ENCODE assay signal across 21 cellular contexts in the genomic region with DNA sequence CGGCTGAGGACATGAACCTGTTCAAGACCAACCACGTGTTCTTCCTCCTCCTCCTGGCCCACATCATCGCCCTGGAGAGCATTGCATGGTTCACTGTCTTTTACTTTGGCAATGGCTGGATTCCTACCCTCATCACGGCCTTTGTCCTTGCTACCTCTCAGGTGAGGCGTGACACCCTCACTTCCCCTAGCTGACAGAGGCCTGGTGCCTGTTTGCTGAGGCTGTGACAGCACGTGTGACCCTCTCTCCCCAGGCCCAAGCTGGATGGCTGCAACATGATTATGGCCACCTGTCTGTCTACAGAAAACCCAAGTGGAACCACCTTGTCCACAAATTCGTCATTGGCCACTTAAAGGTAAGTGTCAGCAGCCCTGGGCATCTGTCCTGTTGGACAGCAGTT. TPM values are rescaled to one million over a fixed set of nuclear protein-coding genes. Genes with fewer than 3 reads are reported as not detected.
DNase-seq lines count a peak whose midpoint lies in the region; ATAC-seq, FAIRE-seq and TF ChIP-seq lines count a peak whose summit lies in the region.
"Had no signal": no experiment of that assay in that cellular context is flagged by ENCODE, and none has a peak within 500 bp of the region (broad histone marks: within the 10 kb centered on the region; RNA-seq: fewer than 3 reads in every experiment).

No MANE protein-coding gene starts in this region.

- FAIRE-seq in small intestine (lab: Jason Lieb, UNC): no peak
- FAIRE-seq: A549, D721Med, GM12892 had no signal

- H3K4me3 Mint-ChIP-seq in endothelial cell (ENCODE audit: unreplicated experiment): peak overlapping the region; percentile 71
- H3K4me3 Mint-ChIP-seq: CD8-positive, alpha-beta T cell; GM23338; IgD-negative memory B cell had no signal

- no peak overlapping the region for H3K27ac Mint-ChIP-seq in endothelial cell (ENCODE audit: unreplicated experiment)
- H3K27ac Mint-ChIP-seq: CD8-positive, alpha-beta T cell; GM23338; IgD-negative memory B cell had no signal

- no peak overlapping the region for H3K18ac ChIP-seq in IMR-90 (ENCODE audit: low read depth, low read length)
- H3K18ac ChIP-seq in neuronal stem cell (ENCODE audit: low read length): no peak overlapping the region

- H4K8ac ChIP-seq in IMR-90 (ENCODE audit: low read depth in 2 of 2, low read length in 2 of 2): no peak overlapping the region
- no peak overlapping the region for H4K8ac ChIP-seq in neuronal stem cell (ENCODE audit: low read depth, low read length)

- H3K14ac ChIP-seq in IMR-90 (replicated peaks; ENCODE audit: low read depth, low read length) (no peak overlapping the region), neuronal stem cell (ENCODE audit: low read length) (no peak overlapping the region)

- TF ChIP-seq CTCF in DND-41 (IDR thresholded peaks at IDR 0.05; ENCODE audit: borderline replicate concordance, extremely low read depth, low read length, poor library complexity, severe bottlenecking) (no peak), IMR-90 (conservative IDR thresholded peaks at IDR 0.05; ENCODE audit: low read depth, low read length) (no peak), endothelial cell (IDR thresholded peaks at IDR 0.05; ENCODE audit: unreplicated experiment) (no peak), upper lobe of left lung (IDR thresholded peaks at IDR 0.05) (no peak)

- no peak overlapping the region for H3K56ac ChIP-seq in IMR-90 (ENCODE audit: extremely low read depth, insufficient read depth, low read length)

- no peak overlapping the region for H4K91ac ChIP-seq in IMR-90 (ENCODE audit: insufficient read depth, low read depth, low read length)
- no peak overlapping the region for H4K91ac ChIP-seq in neuronal stem cell (ENCODE audit: low read depth, low read length, poor library complexity)

- H2AK9ac ChIP-seq in IMR-90 (replicated peaks; ENCODE audit: low read depth, low read length, poor library complexity): no peak overlapping the region

- H3K9ac ChIP-seq in DND-41 (ENCODE audit: low read depth, low read length): no peak overlapping the region
- no peak overlapping the region for H3K9ac ChIP-seq in IMR-90 (ENCODE audit: low read depth, low read length)
- no peak overlapping the region for H3K9ac ChIP-seq in neuronal stem cell (ENCODE audit: low read depth, low read length, poor library complexity)

- peaks cover 0 to 27% of the 10 kb centered on the region in 2 experiments; a peak in 2 of 4 replicates for H3K79me1 ChIP-seq in IMR-90 (ENCODE audit: low read depth in 1 of 2, low read length in 2 of 2)
- peaks cover 36% of the 10 kb centered on the region for H3K79me1 ChIP-seq in neuronal stem cell (ENCODE audit: low read depth, low read length)

- no peak for ATAC-seq in DND-41 (ENCODE audit: insufficient read depth, low read depth)
- ATAC-seq in IMR-90 (ENCODE audit: low read depth): no peak
- no peak for ATAC-seq in GM21723 (IDR thresholded peaks at IDR 0.05; ENCODE audit: unreplicated experiment)
- ATAC-seq in upper lobe of left lung (ENCODE audit: low FRiP score in 2 of 2): no peak
- ATAC-seq: A549; CD8-positive, alpha-beta T cell; GM23338 had no signal

- CTCF ChIA-PET in IMR-90 (lab: Yijun Ruan, JAX): no interaction called here

- H3K27me3 ChIP-seq in DND-41 (ENCODE audit: insufficient read depth, low read length, poor library complexity) (no peaks in the 10 kb centered on the region), IMR-90 (ENCODE audit: control insufficient read depth, insufficient read depth, low read length) (no peaks in the 10 kb centered on the region), neuronal stem cell (ENCODE audit: control insufficient read depth in 3 of 3, insufficient read depth in 3 of 3, low read depth in 1 of 3, low read length in 3 of 3) (no peaks in the 10 kb centered on the region), small intestine (ENCODE audit: control insufficient read depth in 2 of 2, insufficient read depth in 2 of 2, low read length in 2 of 2) (no peaks in the 10 kb centered on the region), upper lobe of left lung (no peaks in the 10 kb centered on the region)
- H3K27me3 ChIP-seq: BE2C had no signal

- peaks cover 67% of the 10 kb centered on the region for H3K79me2 ChIP-seq in DND-41 (ENCODE audit: insufficient read depth, low read length)

- no peak for DNase-seq in DND-41
- DNase-seq in IMR-90: no peak
- DNase-seq in endothelial cell (ENCODE audit: low spot score): no peak
- no peak for DNase-seq in neuronal stem cell (ENCODE audit: low spot score)
- no peak for DNase-seq in small intestine
- no peak for DNase-seq in upper lobe of left lung
- DNase-seq: BE2C; CD8-positive, alpha-beta T cell; COR-L47; DMS153; DMS79 treated with DMSO at 0.1 percent for 48 hours; GDM1; H7 had no signal

- no peak overlapping the region for H3K23ac ChIP-seq in IMR-90 (ENCODE audit: low read depth, low read length)
- peak overlapping the region; percentile 1 for H3K23ac ChIP-seq in neuronal stem cell (ENCODE audit: low read depth, low read length, poor library complexity)

- H3K27ac ChIP-seq in DND-41 (ENCODE audit: low read length) (0 out of 2 replicates have a peak overlapping the region, but pooled peaks have one; percentile 6), IMR-90 (ENCODE audit: insufficient read depth, low read length) (no peak overlapping the region), neuronal stem cell (replicated peaks; ENCODE audit: low read length) (no peak overlapping the region), small intestine (ENCODE audit: low read depth in 1 of 2, low read length in 1 of 2) (no peak overlapping the region), upper lobe of left lung (no peak overlapping the region)
- H3K27ac ChIP-seq: A549, C4-2B had no signal

- H4K5ac ChIP-seq in IMR-90 (ENCODE audit: low read depth, low read length): no peak overlapping the region

- no peak for TF ChIP-seq EP300 in upper lobe of left lung (IDR thresholded peaks at IDR 0.05)

- BruUV-seq in IMR-90 (replicated peaks; lab: Mats Ljungman, UMichigan): no TSS peak

- H3K36me3 ChIP-seq in DND-41 (ENCODE audit: insufficient read depth, low read length) (peaks cover 94% of the 10 kb centered on the region), IMR-90 (ENCODE audit: control insufficient read depth, insufficient read depth, low read length) (peaks cover 48% of the 10 kb centered on the region), neuronal stem cell (replicated peaks in 1 of 2; ENCODE audit: control insufficient read depth in 2 of 2, insufficient read depth in 2 of 2, low read length in 2 of 2) (peaks cover 63 to 100% of the 10 kb centered on the region in 2 donors), small intestine (ENCODE audit: control insufficient read depth in 2 of 2, insufficient read depth in 2 of 2, low read length in 2 of 2) (peaks cover 0 to 2% of the 10 kb centered on the region in 2 donors), upper lobe of left lung (peaks cover 0 to 50% (median 30%) of the 10 kb centered on the region in 4 donors)

- H3K4me1 ChIP-seq in DND-41 (ENCODE audit: insufficient read depth, low read length): peaks cover 10% of the 10 kb centered on the region
- H3K4me1 ChIP-seq in IMR-90 (ENCODE audit: control insufficient read depth, insufficient read depth, low read length): no peaks in the 10 kb centered on the region
- no peaks in the 10 kb centered on the region for H3K4me1 ChIP-seq in neuronal stem cell (ENCODE audit: control insufficient read depth in 2 of 2, insufficient read depth in 1 of 2, low read depth in 1 of 2, low read length in 2 of 2)
- no peaks in the 10 kb centered on the region for H3K4me1 ChIP-seq in small intestine (ENCODE audit: control insufficient read depth in 2 of 2, insufficient read depth in 1 of 2, low read depth in 1 of 2, low read length in 1 of 2)
- H3K4me1 ChIP-seq in upper lobe of left lung: peaks cover 0 to 3% (median 3%) of the 10 kb centered on the region in 4 donors
- H3K4me1 ChIP-seq: BE2C had no signal

- POLR2A ChIA-PET in IMR-90 (lab: Charles Lee; ENCODE audit: unreplicated experiment): no interaction called here

- TF ChIP-seq POLR2A in IMR-90 (IDR thresholded peaks at IDR 0.05; ENCODE audit: low read depth, low read length) (no peak), upper lobe of left lung (IDR thresholded peaks at IDR 0.05) (no peak)

- in situ Hi-C loops in IMR-90 (cut with MboI; ENCODE audit: low sequenced_read_pairs): no loop called here

- H3K4ac ChIP-seq in IMR-90 (ENCODE audit: low read depth, low read length) (no peak overlapping the region), neuronal stem cell (ENCODE audit: low read length) (no peak overlapping the region)

- dilution Hi-C loops in IMR-90 (cut with HindIII; ENCODE audit: low sequenced_read_pairs, unreplicated experiment): no loop called here

- no peak overlapping the region for H2BK120ac ChIP-seq in IMR-90 (ENCODE audit: low read depth, low read length)
- H2BK120ac ChIP-seq in neuronal stem cell (ENCODE audit: low read depth, low read length): no peak overlapping the region

- H2BK15ac ChIP-seq in IMR-90 (ENCODE audit: low read depth, low read length) (no peak overlapping the region), neuronal stem cell (ENCODE audit: low read length) (no peak overlapping the region)

- no peak overlapping the region for H2BK12ac ChIP-seq in neuronal stem cell (ENCODE audit: low read length)

- no peak for TF ChIP-seq RAD21 in IMR-90 (IDR thresholded peaks at IDR 0.05; ENCODE audit: low read length)

- peaks cover 24% of the 10 kb centered on the region for H3K4me1 Mint-ChIP-seq in endothelial cell (ENCODE audit: unreplicated experiment)

- H3K9me1 ChIP-seq in IMR-90 (ENCODE audit: insufficient read depth, low read length): peaks cover 10% of the 10 kb centered on the region; the same call in 1 of the 2 replicates

- no peak overlapping the region for H2BK5ac ChIP-seq in IMR-90 (ENCODE audit: low read depth, low read length, poor library complexity, severe bottlenecking)
- H2BK5ac ChIP-seq in neuronal stem cell (ENCODE audit: low read length): no peak overlapping the region

- H4K20me1 ChIP-seq in DND-41 (ENCODE audit: insufficient read depth, low read length) (peaks cover 51% of the 10 kb centered on the region), IMR-90 (ENCODE audit: insufficient read depth, low read length) (peaks cover 15% of the 10 kb centered on the region; the same call in 1 of the 2 replicates)

- H2AFZ ChIP-seq in DND-41 (ENCODE audit: low read depth, low read length) (no peak overlapping the region), IMR-90 (replicated peaks; ENCODE audit: low read length, poor library complexity) (peak overlapping the region; percentile 49), neuronal stem cell (ENCODE audit: low read length) (no peak overlapping the region)
- H2AFZ ChIP-seq: GM23338 had no signal

- H2AK5ac ChIP-seq in IMR-90 (ENCODE audit: low read depth, low read length) (no peak overlapping the region), neuronal stem cell (ENCODE audit: low read depth, low read length) (no peak overlapping the region)

- H3K9me3 Mint-ChIP-seq in endothelial cell (ENCODE audit: unreplicated experiment): no peaks in the 10 kb centered on the region
- H3K9me3 Mint-ChIP-seq: CD8-positive, alpha-beta T cell; GM23338 had no signal

- H3K4me3 ChIP-seq in DND-41 (ENCODE audit: low read depth in 1 of 2, low read length in 2 of 2) (no peak overlapping the region), IMR-90 (ENCODE audit: insufficient read depth, low read depth, low read length) (no peak overlapping the region), neuronal stem cell (ENCODE audit: low read length in 2 of 2) (no peak overlapping the region), small intestine (ENCODE audit: low read depth in 1 of 2, low read length in 2 of 2) (no peak overlapping the region), upper lobe of left lung (no peak overlapping the region)
- H3K4me3 ChIP-seq: A549, GM23338 had no signal

- no peak overlapping the region for H2BK20ac ChIP-seq in IMR-90 (ENCODE audit: low read depth, low read length)

- peaks cover 43% of the 10 kb centered on the region for H3K36me3 Mint-ChIP-seq in endothelial cell (ENCODE audit: low read depth, unreplicated experiment)
- H3K36me3 Mint-ChIP-seq: CD8-positive, alpha-beta T cell had no signal

- intact Hi-C loops in IMR-90 (cut with micrococcal nuclease): no loop called here

- H3K27me3 Mint-ChIP-seq in endothelial cell (ENCODE audit: unreplicated experiment): peaks cover 2% of the 10 kb centered on the region
- H3K27me3 Mint-ChIP-seq: IgD-negative memory B cell had no signal

- H3K9me3 ChIP-seq in DND-41 (ENCODE audit: insufficient read depth, low read length, severe bottlenecking): no peaks in the 10 kb centered on the region
- H3K9me3 ChIP-seq in IMR-90 (ENCODE audit: control insufficient read depth, insufficient read depth, low read length): no peaks in the 10 kb centered on the region
- H3K9me3 ChIP-seq in neuronal stem cell (replicated peaks in 1 of 2; ENCODE audit: control insufficient read depth in 2 of 2, insufficient read depth in 1 of 2, low read depth in 1 of 2, low read length in 2 of 2): no peaks in the 10 kb centered on the region
- no peaks in the 10 kb centered on the region for H3K9me3 ChIP-seq in small intestine (ENCODE audit: control insufficient read depth, low read depth)
- H3K9me3 ChIP-seq in upper lobe of left lung: no peaks in the 10 kb centered on the region
- H3K9me3 ChIP-seq: A549, BE2C had no signal

- H3K4me2 ChIP-seq in DND-41 (ENCODE audit: insufficient read depth, low read length) (no peak overlapping the region), IMR-90 (ENCODE audit: low read depth, low read length) (no peak overlapping the region), neuronal stem cell (ENCODE audit: insufficient read depth, low read length, poor library complexity, severe bottlenecking) (no peak overlapping the region)
- H3K4me2 ChIP-seq: A549, GM23338 had no signal

- 84% methylated on average over 5 of the region's 7 CpGs; no CpG with 5 or more reads in 1 of the 2 experiments for WGBS in IMR-90 (ENCODE audit: extremely low coverage in 2 of 2, insufficient read length in 1 of 2), 2 experiments
- no CpG with 5 or more reads among the region's 7 CpGs for WGBS in neuronal stem cell (ENCODE audit: extremely low coverage in 2 of 2, insufficient read length in 2 of 2, insufficient replicate concordance in 1 of 2), 2 donors
- 87 to 94% (median 92%) methylated on average over 7 of the region's 7 CpGs for WGBS in small intestine, 3 donors
- WGBS in upper lobe of left lung, 2 donors: 93 to 95% methylated on average over 6 to 7 of the region's 7 CpGs

RNA-seq across cellular contexts. Expression of a gene that starts 12.3 kb away (rescaled TPM):
- 31.9 and 33.3 TPM in 2 replicates for total RNA-seq in IMR-90 (2012; rRNA removed)
- 88.4 and 98.4 TPM in 2 replicates for polyA plus RNA-seq in IMR-90 (2012; rRNA removed)
- polyA plus RNA-seq in IMR-90 (2012; cell fraction: cytosol; rRNA removed): 45.4 and 87.9 TPM in 2 replicates
- polyA plus RNA-seq in IMR-90 (2012; cell fraction: nucleus; rRNA removed; ENCODE audit: low replicate concordance): 69.4 and 94.9 TPM in 2 replicates
- total RNA-seq in endothelial cell (ENCODE audit: unreplicated experiment): 682 TPM
- 515 TPM for polyA plus RNA-seq in neuronal stem cell (2013, experiment 1 of 2)
- 508 TPM for polyA plus RNA-seq in neuronal stem cell (2013, experiment 2 of 2)
- polyA plus RNA-seq in small intestine: 100 to 1,000 TPM in 1 of 3 donors, 1 to 10 TPM in 2; 2.4 to 147 (median 3.4) TPM
- total RNA-seq in upper lobe of left lung: 10 to 100 TPM; 13.5 to 92.5 (median 50.7) TPM
- total RNA-seq: HT-29 had no signal

RNA-seq across cellular contexts. Expression of a gene that starts 23.6 kb away (rescaled TPM):
- total RNA-seq in IMR-90 (2012; rRNA removed): 16.3 and 16.9 TPM in 2 replicates
- 17.6 and 18.4 TPM in 2 replicates for polyA plus RNA-seq in IMR-90 (2012; rRNA removed)
- polyA plus RNA-seq in IMR-90 (2012; cell fraction: cytosol; rRNA removed): 15.8 and 19.2 TPM in 2 replicates
- polyA plus RNA-seq in IMR-90 (2012; cell fraction: nucleus; rRNA removed; ENCODE audit: low replicate concordance): 29.9 and 31.1 TPM in 2 replicates
- total RNA-seq in endothelial cell (ENCODE audit: unreplicated experiment): 102 TPM
- 171 TPM for polyA plus RNA-seq in neuronal stem cell (2013, experiment 1 of 2)
- 174 TPM for polyA plus RNA-seq in neuronal stem cell (2013, experiment 2 of 2)
- polyA plus RNA-seq in small intestine: 10 to 100 TPM in 1 of 3 donors, under 1 TPM in 2; 0.45 to 15.9 (median 0.81) TPM
- total RNA-seq in upper lobe of left lung: 10 to 100 TPM; 38.8 to 63.7 (median 53.2) TPM

RNA-seq across cellular contexts. Expression of a gene that starts 47.7 kb away (rescaled TPM):
- 41.9 and 43.9 TPM in 2 replicates for total RNA-seq in IMR-90 (2012; rRNA removed)
- 21.3 and 23.0 TPM in 2 replicates for polyA plus RNA-seq in IMR-90 (2012; rRNA removed)
- 15.5 and 18.0 TPM in 2 replicates for polyA plus RNA-seq in IMR-90 (2012; cell fraction: cytosol; rRNA removed)
- 6.4 and 7.0 TPM in 2 replicates for polyA plus RNA-seq in IMR-90 (2012; cell fraction: nucleus; rRNA removed; ENCODE audit: low replicate concordance)
- 22.0 TPM for total RNA-seq in endothelial cell (ENCODE audit: unreplicated experiment)
- 30.6 TPM for polyA plus RNA-seq in neuronal stem cell (2013, experiment 1 of 2)
- 31.0 TPM for polyA plus RNA-seq in neuronal stem cell (2013, experiment 2 of 2)
- polyA plus RNA-seq in small intestine: 10 to 100 TPM in 1 of 3 donors, 1 to 10 TPM in 2; 5.8 to 32.1 (median 7.8) TPM
- 1 to 10 TPM; 6.0 to 9.1 (median 7.0) TPM for total RNA-seq in upper lobe of left lung

RNA-seq across cellular contexts. Expression of a gene that starts 48.0 kb away (rescaled TPM):
- total RNA-seq in IMR-90 (2012; rRNA removed): 70.0 and 107 TPM in 2 replicates
- polyA plus RNA-seq in IMR-90 (2012; rRNA removed): 280 and 290 TPM in 2 replicates
- polyA plus RNA-seq in IMR-90 (2012; cell fraction: cytosol; rRNA removed): 196 and 200 TPM in 2 replicates
- polyA plus RNA-seq in IMR-90 (2012; cell fraction: nucleus; rRNA removed; ENCODE audit: low replicate concordance): 40.4 and 104 TPM in 2 replicates
- 125 TPM for total RNA-seq in endothelial cell (ENCODE audit: unreplicated experiment)
- 258 TPM for polyA plus RNA-seq in neuronal stem cell (2013, experiment 1 of 2)
- polyA plus RNA-seq in neuronal stem cell (2013, experiment 2 of 2): 242 TPM
- 100 to 1,000 TPM; 116 to 211 (median 174) TPM for polyA plus RNA-seq in small intestine
- total RNA-seq in upper lobe of left lung: 100 to 1,000 TPM in 1 of 6 donors, 10 to 100 TPM in 4, 1 to 10 TPM in 1; 8.4 to 106 (median 34.9) TPM

RNA-seq across cellular contexts. Expression of a gene that starts 51.0 kb away (rescaled TPM):
- 38.0 and 54.5 TPM in 2 replicates for total RNA-seq in IMR-90 (2012; rRNA removed)
- 110 and 147 TPM in 2 replicates for polyA plus RNA-seq in IMR-90 (2012; rRNA removed)
- 34.0 and 101 TPM in 2 replicates for polyA plus RNA-seq in IMR-90 (2012; cell fraction: cytosol; rRNA removed)
- 556 and 1,224 TPM in 2 replicates for polyA plus RNA-seq in IMR-90 (2012; cell fraction: nucleus; rRNA removed; ENCODE audit: low replicate concordance)
- total RNA-seq in endothelial cell (ENCODE audit: unreplicated experiment): 42.0 TPM
- 25.1 TPM for polyA plus RNA-seq in neuronal stem cell (2013, experiment 1 of 2)
- 25.6 TPM for polyA plus RNA-seq in neuronal stem cell (2013, experiment 2 of 2)
- 10 to 100 TPM in 1 of 3 donors, 1 to 10 TPM in 2; 5.9 to 17.9 (median 6.0) TPM for polyA plus RNA-seq in small intestine
- total RNA-seq in upper lobe of left lung: 100 to 1,000 TPM in 3 of 6 donors, 10 to 100 TPM in 3; 34.4 to 138 (median 106) TPM
